In the genomic region with DNA sequence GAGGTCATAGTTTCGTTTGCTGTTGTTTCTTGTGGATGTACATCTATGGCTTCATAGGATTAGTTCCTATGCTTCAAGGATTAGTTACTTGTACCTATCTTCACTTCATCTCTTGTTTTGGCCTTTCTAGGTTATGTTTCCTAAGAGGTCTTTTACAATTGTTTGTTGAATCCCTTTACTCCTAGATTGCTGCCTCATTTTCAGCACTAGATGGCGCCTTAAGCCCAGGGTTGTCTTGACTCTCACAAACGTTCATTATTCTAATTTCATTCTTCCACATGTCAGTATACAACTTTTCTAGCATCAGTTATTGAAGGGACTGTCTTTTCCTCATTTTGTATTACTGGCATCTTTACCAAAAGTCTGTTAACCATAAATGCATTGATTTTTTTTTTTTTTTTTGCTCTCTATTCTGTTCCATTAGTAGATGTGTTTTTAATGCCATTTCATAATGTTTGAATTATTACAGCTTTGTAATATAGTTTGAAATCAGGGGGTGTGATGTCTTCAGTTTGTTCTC, we compare ENCODE assay signal across 2 cellular contexts.
A peak's percentile ranks its signal among the peaks of the same experiment; 100 is the strongest.
TF ChIP-seq lines count a peak whose summit lies in the region.

No MANE protein-coding gene starts in this region.

TF ChIP-seq in GM12878, 131 proteins besides CTCF, POLR2A, EP300 and RAD21 (continued from another document and continues in another):
- TF ChIP-seq, protein P1, sequence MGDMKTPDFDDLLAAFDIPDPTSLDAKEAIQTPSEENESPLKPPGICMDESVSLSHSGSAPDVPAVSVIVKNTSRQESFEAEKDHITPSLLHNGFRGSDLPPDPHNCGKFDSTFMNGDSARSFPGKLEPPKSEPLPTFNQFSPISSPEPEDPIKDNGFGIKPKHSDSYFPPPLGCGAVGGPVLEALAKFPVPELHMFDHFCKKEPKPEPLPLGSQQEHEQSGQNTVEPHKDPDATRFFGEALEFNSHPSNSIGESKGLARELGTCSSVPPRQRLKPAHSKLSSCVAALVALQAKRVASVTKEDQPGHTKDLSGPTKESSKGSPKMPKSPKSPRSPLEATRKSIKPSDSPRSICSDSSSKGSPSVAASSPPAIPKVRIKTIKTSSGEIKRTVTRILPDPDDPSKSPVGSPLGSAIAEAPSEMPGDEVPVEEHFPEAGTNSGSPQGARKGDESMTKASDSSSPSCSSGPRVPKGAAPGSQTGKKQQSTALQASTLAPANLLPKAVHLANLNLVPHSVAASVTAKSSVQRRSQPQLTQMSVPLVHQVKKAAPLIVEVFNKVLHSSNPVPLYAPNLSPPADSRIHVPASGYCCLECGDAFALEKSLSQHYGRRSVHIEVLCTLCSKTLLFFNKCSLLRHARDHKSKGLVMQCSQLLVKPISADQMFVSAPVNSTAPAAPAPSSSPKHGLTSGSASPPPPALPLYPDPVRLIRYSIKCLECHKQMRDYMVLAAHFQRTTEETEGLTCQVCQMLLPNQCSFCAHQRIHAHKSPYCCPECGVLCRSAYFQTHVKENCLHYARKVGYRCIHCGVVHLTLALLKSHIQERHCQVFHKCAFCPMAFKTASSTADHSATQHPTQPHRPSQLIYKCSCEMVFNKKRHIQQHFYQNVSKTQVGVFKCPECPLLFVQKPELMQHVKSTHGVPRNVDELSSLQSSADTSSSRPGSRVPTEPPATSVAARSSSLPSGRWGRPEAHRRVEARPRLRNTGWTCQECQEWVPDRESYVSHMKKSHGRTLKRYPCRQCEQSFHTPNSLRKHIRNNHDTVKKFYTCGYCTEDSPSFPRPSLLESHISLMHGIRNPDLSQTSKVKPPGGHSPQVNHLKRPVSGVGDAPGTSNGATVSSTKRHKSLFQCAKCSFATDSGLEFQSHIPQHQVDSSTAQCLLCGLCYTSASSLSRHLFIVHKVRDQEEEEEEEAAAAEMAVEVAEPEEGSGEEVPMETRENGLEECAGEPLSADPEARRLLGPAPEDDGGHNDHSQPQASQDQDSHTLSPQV (IDR thresholded peaks at IDR 0.05), result no peak
- TF ChIP-seq CHD1 (IDR thresholded peaks at IDR 0.05; ENCODE audit: low read depth, low read length) (no peak), CBX5 (IDR thresholded peaks at IDR 0.05; ENCODE audit: low read depth) (no peak; the same call in 1 of the 2 replicates), CBFB (IDR thresholded peaks at IDR 0.05; ENCODE audit: low read depth) (no peak), NRF1 (conservative IDR thresholded peaks at IDR 0.05; ENCODE audit: low read depth, low read length) (no peak), IKZF2 (IDR thresholded peaks at IDR 0.05) (no peak), NFXL1 (IDR thresholded peaks at IDR 0.05; ENCODE audit: borderline replicate concordance) (peak; percentile 87; the same call in 1 of the 2 replicates), BRCA1 (IDR thresholded peaks at IDR 0.05; ENCODE audit: low read depth, low read length) (no peak), SMC3 (IDR thresholded peaks at IDR 0.05; ENCODE audit: borderline replicate concordance, low read length) (peak; percentile 97), MTA3 (IDR thresholded peaks at IDR 0.05; ENCODE audit: borderline replicate concordance, low read length) (no peak), IKZF1 (conservative IDR thresholded peaks at IDR 0.05) (no peak), ZBED1 (IDR thresholded peaks at IDR 0.05; ENCODE audit: borderline replicate concordance) (no peak), NBN (IDR thresholded peaks at IDR 0.05) (0 out of 2 replicates have a peak, but pooled peaks have one; percentile 44), EZH2 (IDR thresholded peaks at IDR 0.05; ENCODE audit: borderline replicate concordance, control insufficient read depth, low read depth, low read length) (no peak)
- TF ChIP-seq, protein P2, sequence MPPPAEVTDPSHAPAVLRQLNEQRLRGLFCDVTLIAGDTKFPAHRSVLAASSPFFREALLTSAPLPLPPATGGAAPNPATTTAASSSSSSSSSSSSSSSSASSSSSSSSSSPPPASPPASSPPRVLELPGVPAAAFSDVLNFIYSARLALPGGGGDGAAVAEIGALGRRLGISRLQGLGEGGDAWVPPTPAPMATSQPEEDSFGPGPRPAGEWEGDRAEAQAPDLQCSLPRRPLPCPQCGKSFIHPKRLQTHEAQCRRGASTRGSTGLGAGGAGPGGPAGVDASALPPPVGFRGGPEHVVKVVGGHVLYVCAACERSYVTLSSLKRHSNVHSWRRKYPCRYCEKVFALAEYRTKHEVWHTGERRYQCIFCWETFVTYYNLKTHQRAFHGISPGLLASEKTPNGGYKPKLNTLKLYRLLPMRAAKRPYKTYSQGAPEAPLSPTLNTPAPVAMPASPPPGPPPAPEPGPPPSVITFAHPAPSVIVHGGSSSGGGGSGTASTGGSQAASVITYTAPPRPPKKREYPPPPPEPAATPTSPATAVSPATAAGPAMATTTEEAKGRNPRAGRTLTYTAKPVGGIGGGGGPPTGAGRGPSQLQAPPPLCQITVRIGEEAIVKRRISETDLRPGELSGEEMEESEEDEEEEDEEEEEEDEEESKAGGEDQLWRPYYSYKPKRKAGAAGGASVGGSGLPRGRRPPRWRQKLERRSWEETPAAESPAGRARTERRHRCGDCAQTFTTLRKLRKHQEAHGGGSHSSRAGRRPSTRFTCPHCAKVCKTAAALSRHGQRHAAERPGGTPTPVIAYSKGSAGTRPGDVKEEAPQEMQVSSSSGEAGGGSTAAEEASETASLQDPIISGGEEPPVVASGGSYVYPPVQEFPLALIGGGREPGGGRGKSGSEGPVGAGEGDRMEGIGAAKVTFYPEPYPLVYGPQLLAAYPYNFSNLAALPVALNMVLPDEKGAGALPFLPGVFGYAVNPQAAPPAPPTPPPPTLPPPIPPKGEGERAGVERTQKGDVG (CRISPR knock-in tag; IDR thresholded peaks at IDR 0.05), result no peak
- TF ChIP-seq, protein P3, sequence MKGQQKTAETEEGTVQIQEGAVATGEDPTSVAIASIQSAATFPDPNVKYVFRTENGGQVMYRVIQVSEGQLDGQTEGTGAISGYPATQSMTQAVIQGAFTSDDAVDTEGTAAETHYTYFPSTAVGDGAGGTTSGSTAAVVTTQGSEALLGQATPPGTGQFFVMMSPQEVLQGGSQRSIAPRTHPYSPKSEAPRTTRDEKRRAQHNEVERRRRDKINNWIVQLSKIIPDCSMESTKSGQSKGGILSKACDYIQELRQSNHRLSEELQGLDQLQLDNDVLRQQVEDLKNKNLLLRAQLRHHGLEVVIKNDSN (IDR thresholded peaks at IDR 0.05; ENCODE audit: borderline replicate concordance, extremely low read length, insufficient read depth, low read depth, low read length), result no peak
- TF ChIP-seq, protein P4, sequence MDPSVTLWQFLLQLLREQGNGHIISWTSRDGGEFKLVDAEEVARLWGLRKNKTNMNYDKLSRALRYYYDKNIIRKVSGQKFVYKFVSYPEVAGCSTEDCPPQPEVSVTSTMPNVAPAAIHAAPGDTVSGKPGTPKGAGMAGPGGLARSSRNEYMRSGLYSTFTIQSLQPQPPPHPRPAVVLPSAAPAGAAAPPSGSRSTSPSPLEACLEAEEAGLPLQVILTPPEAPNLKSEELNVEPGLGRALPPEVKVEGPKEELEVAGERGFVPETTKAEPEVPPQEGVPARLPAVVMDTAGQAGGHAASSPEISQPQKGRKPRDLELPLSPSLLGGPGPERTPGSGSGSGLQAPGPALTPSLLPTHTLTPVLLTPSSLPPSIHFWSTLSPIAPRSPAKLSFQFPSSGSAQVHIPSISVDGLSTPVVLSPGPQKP (IDR thresholded peaks at IDR 0.05; ENCODE audit: low read depth, low read length), result no peak

TF ChIP-seq in liver, 16 proteins besides CTCF, POLR2A, EP300 and RAD21 (continued from another document):
- TF ChIP-seq HNF4G (IDR thresholded peaks at IDR 0.05), result no peak
- TF ChIP-seq FOXA2 (IDR thresholded peaks at IDR 0.05), result no peak
- TF ChIP-seq TAF1 (conservative IDR thresholded peaks at IDR 0.05), result no peak
- no peak for TF ChIP-seq YY1 (IDR thresholded peaks at IDR 0.05)
